In genomic region chr22:37050913-37051628, GRCh38 we compare ENCODE assay signal across 1 cellular context.
TF ChIP-seq lines count a peak whose summit lies in the region.

No MANE protein-coding gene starts in this region.

TF ChIP-seq in IMR-90, 13 proteins besides CTCF, POLR2A, EP300 and RAD21 (continued from another document):
- TF ChIP-seq USF2 (IDR thresholded peaks at IDR 0.05; ENCODE audit: low read depth, low read length) (no peak), RCOR1 (IDR thresholded peaks at IDR 0.05; ENCODE audit: insufficient replicate concordance, low read length) (no peak), SMC3 (IDR thresholded peaks at IDR 0.05; ENCODE audit: low read depth, low read length) (no peak), CEBPB (IDR thresholded peaks at IDR 0.05; ENCODE audit: low read depth, low read length) (no peak), ELK1 (IDR thresholded peaks at IDR 0.05; ENCODE audit: borderline replicate concordance, low read depth, low read length) (no peak), RFX5 (IDR thresholded peaks at IDR 0.05; ENCODE audit: low read depth, low read length) (no peak), MXI1 (IDR thresholded peaks at IDR 0.05; ENCODE audit: borderline replicate concordance, low read depth, low read length) (no peak)
